Comparison of ENCODE assay signal across 13 cellular contexts in the genomic region with DNA sequence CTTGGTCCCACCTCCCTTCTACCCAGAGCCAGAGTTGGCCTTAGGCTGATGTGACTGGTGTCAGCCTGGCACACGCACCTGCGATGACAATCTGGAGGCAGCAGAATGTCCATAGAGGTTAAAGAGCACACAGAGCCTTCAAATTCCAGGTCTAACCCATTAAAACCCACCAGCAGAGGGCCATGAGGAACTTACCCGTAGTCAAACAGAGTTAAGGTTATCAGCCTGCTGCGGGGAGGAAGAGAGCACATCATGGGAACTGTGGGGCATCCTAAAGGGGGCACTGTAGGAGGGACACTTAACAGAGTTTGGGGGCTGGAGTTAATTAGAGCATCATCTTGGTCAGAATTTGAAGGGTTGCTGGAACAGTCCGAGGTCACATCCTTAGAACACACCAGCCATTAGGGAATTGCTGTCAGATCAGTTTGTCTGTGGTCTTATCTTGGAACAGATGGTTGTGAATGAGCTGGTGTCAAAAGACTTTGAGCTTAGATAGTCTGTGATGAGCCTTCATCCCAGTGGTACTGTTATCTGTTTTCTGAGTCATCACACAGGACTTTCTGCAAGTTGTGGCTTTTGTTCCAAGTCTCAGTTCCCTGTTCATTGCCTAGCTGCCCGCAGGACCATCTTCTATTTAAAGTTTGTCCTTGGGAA.
A peak's percentile ranks its signal among the peaks of the same experiment; 100 is the strongest.
DNase-seq lines count a peak whose midpoint lies in the region; ATAC-seq and TF ChIP-seq lines count a peak whose summit lies in the region.
"Had no signal": no experiment of that assay in that cellular context is flagged by ENCODE, and none has a peak within 500 bp of the region (broad histone marks: within the 10 kb centered on the region; RNA-seq: fewer than 3 reads in every experiment).

No MANE protein-coding gene starts in this region.

- no CpG with 5 or more reads among the region's 6 CpGs for WGBS in mesendoderm (ENCODE audit: extremely low coverage, insufficient coverage, low lambda C conversion rate)
- 83 to 94% methylated on average over 6 of the region's 6 CpGs for WGBS in upper lobe of left lung, 2 donors

- H3K4me2 ChIP-seq in DOHH2 (ENCODE audit: low read length), result no peak overlapping the region
- H3K4me2 ChIP-seq in mesendoderm (ENCODE audit: low read length), result no peak overlapping the region

- in situ Hi-C loops in G401 (cut with HindIII; ENCODE audit: low sequenced_read_pairs), result no loop called here

- no peak overlapping the region for H4K8ac ChIP-seq in mesendoderm (ENCODE audit: low read depth, low read length)

- no peaks in the 10 kb centered on the region for H3K79me2 ChIP-seq in DOHH2 (ENCODE audit: control insufficient read depth, low read length)
- no peaks in the 10 kb centered on the region for H3K79me2 ChIP-seq in mesendoderm (ENCODE audit: control insufficient read depth, insufficient read depth, low read length)

- no peak overlapping the region for H2AK5ac ChIP-seq in mesendoderm (ENCODE audit: low read length)

- H3K27ac ChIP-seq in DOHH2 (ENCODE audit: low read depth, low read length), result no peak overlapping the region
- H3K27ac ChIP-seq in mesendoderm (ENCODE audit: low read depth, low read length), result no peak overlapping the region
- no peak overlapping the region for H3K27ac ChIP-seq in upper lobe of left lung

- no peaks in the 10 kb centered on the region for H4K20me1 ChIP-seq in DOHH2 (ENCODE audit: control insufficient read depth, insufficient read depth, low read depth, low read length)

- H2BK15ac ChIP-seq in mesendoderm (replicated peaks; ENCODE audit: low read depth), result no peak overlapping the region

- no peak overlapping the region for H3K4ac ChIP-seq in mesendoderm (ENCODE audit: low read depth, low read length)

- H3K9me2 ChIP-seq in DOHH2 (replicated peaks; ENCODE audit: control insufficient read depth, low read length), result no peaks in the 10 kb centered on the region

- no peak for TF ChIP-seq POLR2A in upper lobe of left lung (IDR thresholded peaks at IDR 0.05)

- H3K9ac ChIP-seq in mesendoderm (ENCODE audit: low read length), result no peak overlapping the region

- no peaks in the 10 kb centered on the region for H3F3A ChIP-seq in DOHH2 (ENCODE audit: control insufficient read depth, insufficient read depth)

- peak; percentile 9 for DNase-seq in HT-29 (ENCODE audit: low spot score)
- peak; percentile 35 for DNase-seq in amniotic epithelial cell (ENCODE audit: low read depth)
- peak; percentile 94 for DNase-seq in mesendoderm
- no peak for DNase-seq in upper lobe of left lung
- no peak for DNase-seq in activated gamma-delta T cell (lab: John Stamatoyannopoulos, UW)
- no peak for DNase-seq in G401 (ENCODE audit: low spot score)
- DNase-seq: activated T-cell treated with anti-CD3 and anti-CD28 coated beads, Interleukin-2, amount 50 U/mL, for 48 hours; DMS79; NCI-H226; stimulated activated naive CD8-positive, alpha-beta T cell treated with anti-CD3 and anti-CD28 coated beads, Interleukin-15, Interleukin-2, amounts not matched to agents 100 U/mL and 50 U/mL, for 24 hours; T-helper 9 cell had no signal

- TF ChIP-seq CTCF in DOHH2 (IDR thresholded peaks at IDR 0.05; ENCODE audit: low read depth, low read length, poor library complexity, severe bottlenecking) (peak; percentile 38), upper lobe of left lung (IDR thresholded peaks at IDR 0.05) (no peak)

- ATAC-seq in upper lobe of left lung (ENCODE audit: low FRiP score in 2 of 2) (no peak), HG02678 (IDR thresholded peaks at IDR 0.05; ENCODE audit: unreplicated experiment) (no peak)
- ATAC-seq: stimulated activated naive CD8-positive, alpha-beta T cell treated with anti-CD3 and anti-CD28 coated beads, Interleukin-15, Interleukin-2, amounts not matched to agents 100 U/mL and 50 U/mL, for 24 hours had no signal

- no peak overlapping the region for H3K56ac ChIP-seq in mesendoderm (ENCODE audit: low read length)

- no peak overlapping the region for H3K23ac ChIP-seq in mesendoderm (ENCODE audit: low read length)

- peaks cover 34% of the 10 kb centered on the region for H3K27me3 ChIP-seq in DOHH2 (ENCODE audit: control insufficient read depth, low read length)
- H3K27me3 ChIP-seq in mesendoderm (ENCODE audit: insufficient read depth, low read length, poor library complexity), result no peaks in the 10 kb centered on the region
- H3K27me3 ChIP-seq in upper lobe of left lung, result no peaks in the 10 kb centered on the region

- H2BK120ac ChIP-seq in mesendoderm (ENCODE audit: low read depth, low read length), result no peak overlapping the region

- no peak overlapping the region for H3K18ac ChIP-seq in mesendoderm (ENCODE audit: low read length)

- H2BK5ac ChIP-seq in mesendoderm (ENCODE audit: low read length), result peak overlapping the region; percentile 61

- TF ChIP-seq EP300 in upper lobe of left lung (IDR thresholded peaks at IDR 0.05), result no peak

- H3K9me3 ChIP-seq in DOHH2 (ENCODE audit: control insufficient read depth, insufficient read depth, low read length) (no peaks in the 10 kb centered on the region), upper lobe of left lung (no peaks in the 10 kb centered on the region)

- H4K5ac ChIP-seq in mesendoderm (ENCODE audit: low read length), result no peak overlapping the region

- H3K36me3 ChIP-seq in DOHH2 (ENCODE audit: control insufficient read depth, low read length), result no peaks in the 10 kb centered on the region
- no peaks in the 10 kb centered on the region for H3K36me3 ChIP-seq in mesendoderm (ENCODE audit: control insufficient read depth, insufficient read depth, low read length)
- H3K36me3 ChIP-seq in upper lobe of left lung, result no peaks in the 10 kb centered on the region

- H3K4me1 ChIP-seq in DOHH2 (ENCODE audit: control insufficient read depth, low read length), result no peaks in the 10 kb centered on the region
- peaks cover 22% of the 10 kb centered on the region for H3K4me1 ChIP-seq in mesendoderm (ENCODE audit: control insufficient read depth, low read depth, low read length)
- H3K4me1 ChIP-seq in upper lobe of left lung, result peaks cover 8 to 23% (median 18%) of the 10 kb centered on the region in 4 donors

- no peak overlapping the region for H3K4me3 ChIP-seq in DOHH2 (ENCODE audit: low read length)
- no peak overlapping the region for H3K4me3 ChIP-seq in mesendoderm (ENCODE audit: low read length)
- H3K4me3 ChIP-seq in upper lobe of left lung, result no peak overlapping the region

- H3K79me1 ChIP-seq in mesendoderm (ENCODE audit: low read length), result no peaks in the 10 kb centered on the region

Comparison
In these comparisons a context has a peak if more than half of its experiments do, and no peak if none do; other contexts are left out.
1. DNase-seq: peak in HT-29 (single experiment), amniotic epithelial cell (single experiment) and mesendoderm (single experiment); none in upper lobe of left lung (0 of 2), activated gamma-delta T cell (single experiment) and G401 (single experiment).